Comparison of ENCODE assay signal across 8 cellular contexts in the genomic region with DNA sequence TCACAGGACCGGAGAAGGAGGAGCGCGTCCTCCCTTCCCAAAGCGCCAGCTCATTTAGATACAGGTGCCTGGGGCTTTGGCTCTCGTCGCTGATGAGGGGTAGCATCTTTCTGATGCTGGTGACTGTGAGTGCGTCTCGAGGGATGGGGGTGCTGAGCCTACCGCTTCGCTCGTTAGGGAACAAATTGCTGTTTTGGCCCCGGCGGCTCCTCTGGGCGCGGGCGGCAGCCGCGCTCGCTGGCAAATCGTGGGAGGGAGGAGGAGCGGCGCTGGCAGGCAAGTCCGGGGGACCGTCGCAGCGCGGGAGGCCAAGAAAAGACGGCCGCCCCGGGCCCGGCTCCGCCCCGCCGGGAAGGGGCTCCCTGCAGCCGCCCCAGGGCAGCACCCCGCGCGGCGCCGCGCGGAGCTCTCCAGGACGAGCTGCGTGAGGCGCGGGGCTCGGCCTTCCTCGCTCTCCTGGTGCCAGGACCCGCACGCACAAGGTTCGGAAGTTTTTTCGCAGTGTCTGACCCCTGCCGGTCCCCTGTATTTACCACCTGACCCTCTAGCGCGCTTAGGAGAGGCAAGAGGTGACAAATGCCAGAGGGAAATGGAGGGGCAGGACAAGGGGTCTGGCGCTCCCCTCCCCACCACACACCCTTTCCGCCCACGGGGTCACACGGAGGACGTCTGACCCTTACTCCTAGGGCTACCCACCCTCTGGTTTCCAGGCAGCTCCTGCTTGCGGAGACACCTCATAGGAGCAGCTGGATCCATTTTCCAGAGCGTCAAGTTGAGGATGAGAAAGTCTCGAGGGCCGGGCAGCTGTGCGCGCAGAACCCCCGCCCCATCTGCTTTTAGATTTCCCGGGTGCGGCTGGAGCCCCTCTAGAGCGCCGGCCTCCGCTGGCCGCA. TPM values are rescaled to one million over a fixed set of nuclear protein-coding genes. Genes with fewer than 3 reads are reported as not detected.
DNase-seq lines count a peak whose midpoint lies in the region; ATAC-seq, FAIRE-seq and TF ChIP-seq lines count a peak whose summit lies in the region.

No MANE protein-coding gene starts in this region.

- intact Hi-C loops in left cardiac atrium (cut with DNase I), result no loop called here

- H3K4me3 ChIP-seq in GM06990 (replicated peaks; ENCODE audit: low read depth, low read length), result peak overlapping the region; percentile 38

- peak; percentile 27 for ATAC-seq in activated T-helper 17 cell treated with anti-CD3 and anti-CD28 coated beads, Interleukin-2, amount 50 U/mL, for 72 hours (replicated peaks)
- ATAC-seq in left cardiac atrium (peak; percentile 22), GM18861 (IDR thresholded peaks at IDR 0.05; ENCODE audit: unreplicated experiment) (no peak)

- H3K27me3 ChIP-seq in GM06990 (replicated peaks; ENCODE audit: control insufficient read depth, insufficient read depth, low read length), result peaks cover 5% of the 10 kb centered on the region

- H3K4me1 Mint-ChIP-seq in activated T-helper 17 cell treated with anti-CD3 and anti-CD28 coated beads, Interleukin-2, amount 50 U/mL, for 72 hours, result no peaks in the 10 kb centered on the region

- H3K27me3 Mint-ChIP-seq in activated T-helper 17 cell treated with anti-CD3 and anti-CD28 coated beads, Interleukin-2, amount 50 U/mL, for 72 hours, result peaks cover 8% of the 10 kb centered on the region

- H3K9me3 Mint-ChIP-seq in activated T-helper 17 cell treated with anti-CD3 and anti-CD28 coated beads, Interleukin-2, amount 50 U/mL, for 72 hours, result no peaks in the 10 kb centered on the region

- H3K27ac Mint-ChIP-seq in activated T-helper 17 cell treated with anti-CD3 and anti-CD28 coated beads, Interleukin-2, amount 50 U/mL, for 72 hours, result no peak overlapping the region

- peak; percentile 5 for TF ChIP-seq CTCF in GM06990 (IDR thresholded peaks at IDR 0.05; ENCODE audit: insufficient read depth, low read length, poor library complexity, severe bottlenecking)

- no peaks in the 10 kb centered on the region for H3K36me3 Mint-ChIP-seq in activated T-helper 17 cell treated with anti-CD3 and anti-CD28 coated beads, Interleukin-2, amount 50 U/mL, for 72 hours (ENCODE audit: low read depth)

- no peak for DNase-seq in GM06990 (ENCODE audit: extremely low read depth, insufficient read length)
- peak; percentile 13 for DNase-seq in NCI-H1092 (lab: John Stamatoyannopoulos, UW)
- DNase-seq in left cardiac atrium, result no peak
- DNase-seq in retina, result peak; percentile 65
- no peak for DNase-seq in AG08396 (ENCODE audit: low spot score)
- DNase-seq in HTR-8/SVneo (ENCODE audit: insufficient read length, low spot score), result no peak

- no peaks in the 10 kb centered on the region for H3K36me3 ChIP-seq in GM06990 (ENCODE audit: control insufficient read depth, insufficient read depth, low read length)

- FAIRE-seq in HTR-8/SVneo (lab: Jason Lieb, UNC), result no peak

- peak overlapping the region; percentile 64 for H3K4me3 Mint-ChIP-seq in activated T-helper 17 cell treated with anti-CD3 and anti-CD28 coated beads, Interleukin-2, amount 50 U/mL, for 72 hours

RNA-seq across cellular contexts. Expression of gene KCNH3, which starts 0.9 kb away (rescaled TPM):
- 1 to 10 TPM; 1.1 to 1.3 TPM for total RNA-seq in activated T-helper 17 cell treated with anti-CD3 and anti-CD28 coated beads, Interleukin-2, amount 50 U/mL, for 72 hours
- under 1 TPM; 0.44 to 0.73 TPM for total RNA-seq in left cardiac atrium

RNA-seq across cellular contexts. Expression of gene MCRS1, which starts 30.0 kb away (rescaled TPM):
- total RNA-seq in activated T-helper 17 cell treated with anti-CD3 and anti-CD28 coated beads, Interleukin-2, amount 50 U/mL, for 72 hours, result 10 to 100 TPM; 31.6 to 54.8 TPM
- total RNA-seq in left cardiac atrium, result 10 to 100 TPM; 63.2 to 78.4 TPM

Comparison
In these comparisons a context has a peak if more than half of its experiments do, and no peak if none do; other contexts are left out.
1. DNase-seq: peak in NCI-H1092 (single experiment) and retina (single experiment); none in GM06990 (single experiment), left cardiac atrium (single experiment), AG08396 (single experiment) and HTR-8/SVneo (single experiment).